8 cellular contexts compared by ENCODE assay signal in the genomic region with DNA sequence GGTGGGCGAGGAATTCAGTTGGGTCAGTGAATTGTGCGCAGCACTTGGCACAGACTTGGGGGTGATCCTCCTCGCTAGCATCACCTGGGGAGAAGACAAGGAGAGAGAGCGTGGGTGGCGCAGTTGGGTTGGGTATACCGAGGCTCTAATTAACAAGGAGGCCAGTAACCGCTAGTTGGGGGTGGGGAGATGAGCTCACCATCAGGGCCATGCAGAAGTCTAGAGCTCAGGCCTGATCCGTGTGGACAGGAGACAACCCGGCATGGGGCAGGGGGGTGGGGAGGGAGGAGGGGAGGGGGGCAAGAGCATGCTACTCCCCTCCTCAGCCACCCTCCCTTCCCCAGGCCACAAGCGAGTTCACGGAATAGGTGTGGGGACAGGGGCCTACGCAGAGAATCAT. TPM values are rescaled to one million over a fixed set of nuclear protein-coding genes. Genes with fewer than 3 reads are reported as not detected.
DNase-seq lines count a peak whose midpoint lies in the region; ATAC-seq, FAIRE-seq and TF ChIP-seq lines count a peak whose summit lies in the region.

No MANE protein-coding gene starts in this region.

- no peak for TF ChIP-seq CTCF in LNCaP clone FGC (IDR thresholded peaks at IDR 0.05; ENCODE audit: control insufficient read depth, extremely low read depth, insufficient read depth)

- H3K27me3 ChIP-seq in BLaER1 treated with 17β-estradiol and CSF1 and Interleukin-3, amounts not matched to agents 10 nM and 100 nM, result peaks cover 0 to 5% (median 0%) of the 10 kb centered on the region in 11 experiments; a peak in 1 of 22 replicates
- no peaks in the 10 kb centered on the region for H3K27me3 ChIP-seq in mesendoderm (ENCODE audit: insufficient read depth, low read length, poor library complexity)

- H3K18ac ChIP-seq in mesendoderm (ENCODE audit: low read length), result peak overlapping the region; percentile 100

- peaks cover 31% of the 10 kb centered on the region for H3K79me1 ChIP-seq in mesendoderm (ENCODE audit: low read length)

- no peaks in the 10 kb centered on the region for H4K20me1 ChIP-seq in BLaER1 treated with 17β-estradiol and CSF1 and Interleukin-3, amounts not matched to agents 10 nM and 100 nM

- H3K4me2 ChIP-seq in BLaER1 treated with 17β-estradiol and CSF1 and Interleukin-3, amounts not matched to agents 10 nM and 100 nM, result peak overlapping the region; percentile 52 to 93 (median 87)
- peak overlapping the region; percentile 61 for H3K4me2 ChIP-seq in mesendoderm (ENCODE audit: low read length)

- H3K4ac ChIP-seq in mesendoderm (ENCODE audit: low read depth, low read length), result peak overlapping the region; percentile 97

- H2AK5ac ChIP-seq in mesendoderm (ENCODE audit: low read length), result peak overlapping the region; percentile 93

- peak overlapping the region; percentile 29 for H2BK5ac ChIP-seq in mesendoderm (ENCODE audit: low read length)

- H3K9ac ChIP-seq in BLaER1 treated with 17β-estradiol and CSF1 and Interleukin-3, amounts not matched to agents 10 nM and 100 nM, result peak overlapping the region in 8 of 11 experiments; percentile 58 to 79 (median 71); a peak in 12 of 22 replicates
- peak overlapping the region; percentile 94 for H3K9ac ChIP-seq in mesendoderm (ENCODE audit: low read length)

- H4K8ac ChIP-seq in mesendoderm (ENCODE audit: low read depth, low read length), result peak overlapping the region; percentile 69

- no peak overlapping the region for H4K5ac ChIP-seq in mesendoderm (ENCODE audit: low read length)

- H3K23ac ChIP-seq in mesendoderm (ENCODE audit: low read length), result no peak overlapping the region

- H3K79me2 ChIP-seq in mesendoderm (ENCODE audit: control insufficient read depth, insufficient read depth, low read length), result peaks cover 36% of the 10 kb centered on the region

- peak overlapping the region in 2 of 11 experiments; percentile 53 to 60; a peak in 4 of 22 replicates for H3K27ac ChIP-seq in BLaER1 treated with 17β-estradiol and CSF1 and Interleukin-3, amounts not matched to agents 10 nM and 100 nM
- H3K27ac ChIP-seq in mesendoderm (ENCODE audit: low read depth, low read length), result peak overlapping the region; percentile 92

- no peak for ATAC-seq in GM18498 (IDR thresholded peaks at IDR 0.05; ENCODE audit: unreplicated experiment)
- no peak for ATAC-seq in HG02798 (IDR thresholded peaks at IDR 0.05; ENCODE audit: poor library complexity, unreplicated experiment)

- H3K36me3 ChIP-seq in BLaER1 treated with 17β-estradiol and CSF1 and Interleukin-3, amounts not matched to agents 10 nM and 100 nM, result no peaks in the 10 kb centered on the region; a peak in 1 of 22 replicates
- H3K36me3 ChIP-seq in mesendoderm (ENCODE audit: control insufficient read depth, insufficient read depth, low read length), result peaks cover 3% of the 10 kb centered on the region

- H2BK15ac ChIP-seq in mesendoderm (replicated peaks; ENCODE audit: low read depth), result peak overlapping the region; percentile 45

- H2BK120ac ChIP-seq in mesendoderm (ENCODE audit: low read depth, low read length), result peak overlapping the region; percentile 99

- peak overlapping the region; percentile 54 to 74 (median 66) for H3K4me3 ChIP-seq in BLaER1 treated with 17β-estradiol and CSF1 and Interleukin-3, amounts not matched to agents 10 nM and 100 nM
- H3K4me3 ChIP-seq in LNCaP clone FGC (ENCODE audit: low read depth, low read length) (peak overlapping the region; percentile 65), mesendoderm (ENCODE audit: low read length) (peak overlapping the region; percentile 83)

- FAIRE-seq in urothelium cell line (lab: Jason Lieb, UNC), result no peak

- peaks cover 12 to 31% (median 24%) of the 10 kb centered on the region in 10 experiments for H3K4me1 ChIP-seq in BLaER1 treated with 17β-estradiol and CSF1 and Interleukin-3, amounts not matched to agents 10 nM and 100 nM
- peaks cover 18% of the 10 kb centered on the region for H3K4me1 ChIP-seq in mesendoderm (ENCODE audit: control insufficient read depth, low read depth, low read length)

- no peaks in the 10 kb centered on the region for H3K9me3 ChIP-seq in BLaER1 treated with 17β-estradiol and CSF1 and Interleukin-3, amounts not matched to agents 10 nM and 100 nM (replicated peaks in 1 of 11)

- peak overlapping the region; percentile 98 for H3K56ac ChIP-seq in mesendoderm (ENCODE audit: low read length)

- DNase-seq in LNCaP clone FGC (ENCODE audit: low read depth) (no peak), cerebellar cortex (ENCODE audit: low spot score) (peak; percentile 69), mesendoderm (peak; percentile 86), urothelium cell line (ENCODE audit: low spot score) (peak; percentile 31), mucosa of gallbladder (ENCODE audit: low spot score) (no peak)

- no CpG with 5 or more reads among the region's 12 CpGs for WGBS in mesendoderm (ENCODE audit: extremely low coverage, insufficient coverage, low lambda C conversion rate)

RNA-seq across cellular contexts. Expression of gene SALL2, which starts 0.6 kb away (rescaled TPM):
- 101 TPM for polyA plus RNA-seq in mesendoderm (2013, experiment 1 of 2)
- 101 TPM for polyA plus RNA-seq in mesendoderm (2013, experiment 2 of 2)
- total RNA-seq in mucosa of gallbladder, result 8.3 TPM

RNA-seq across cellular contexts. Expression of gene METTL3, which starts 14.4 kb away (rescaled TPM):
- 52.9 TPM for polyA plus RNA-seq in mesendoderm (2013, experiment 1 of 2)
- polyA plus RNA-seq in mesendoderm (2013, experiment 2 of 2), result 52.6 TPM
- 37.5 TPM for total RNA-seq in mucosa of gallbladder

RNA-seq across cellular contexts. Expression of gene TOX4, which starts 48.6 kb away (rescaled TPM):
- polyA plus RNA-seq in mesendoderm (2013, experiment 1 of 2), result 37.1 TPM
- 39.4 TPM for polyA plus RNA-seq in mesendoderm (2013, experiment 2 of 2)
- 66.7 TPM for total RNA-seq in mucosa of gallbladder

RNA-seq across cellular contexts. Expression of gene RAB2B, which starts 48.8 kb away (rescaled TPM):
- 12.2 TPM for polyA plus RNA-seq in mesendoderm (2013, experiment 1 of 2)
- polyA plus RNA-seq in mesendoderm (2013, experiment 2 of 2), result 12.8 TPM
- 20.6 TPM for total RNA-seq in mucosa of gallbladder

RNA-seq across cellular contexts. Expression of gene OR10G3, which starts 54.3 kb away (rescaled TPM):
- not detected for polyA plus RNA-seq in mesendoderm (2013, experiment 1 of 2)
- not detected for polyA plus RNA-seq in mesendoderm (2013, experiment 2 of 2)
- total RNA-seq in mucosa of gallbladder, result not detected

Comparison
In these comparisons a context has a peak if more than half of its experiments do, and no peak if none do; other contexts are left out.
1. DNase-seq: peak in cerebellar cortex (single experiment), mesendoderm (single experiment) and urothelium cell line (single experiment); none in LNCaP clone FGC (single experiment) and mucosa of gallbladder (single experiment).
2. Peak in every context shown above with its lines, with median percentiles within 50 percentile points of each other: H3K4me3 ChIP-seq.